10 cellular contexts compared by ENCODE assay signal in genomic region chr14:51869426-51870113, GRCh38. TPM values are rescaled to one million over a fixed set of nuclear protein-coding genes. Genes with fewer than 3 reads are reported as not detected.
DNase-seq lines count a peak whose midpoint lies in the region; ATAC-seq and TF ChIP-seq lines count a peak whose summit lies in the region.
"Had no signal": no experiment of that assay in that cellular context is flagged by ENCODE, and none has a peak within 500 bp of the region (broad histone marks: within the 10 kb centered on the region; RNA-seq: fewer than 3 reads in every experiment).

No MANE protein-coding gene starts in this region.

- peaks cover 43% of the 10 kb centered on the region for H3K4me1 Mint-ChIP-seq in activated CD8-positive, alpha-beta T cell treated with anti-CD3 and anti-CD28 coated beads for 36 hours (ENCODE audit: low read depth)
- peaks cover 44% of the 10 kb centered on the region for H3K4me1 Mint-ChIP-seq in central memory CD8-positive, alpha-beta T cell

- H3K9me3 Mint-ChIP-seq in activated CD8-positive, alpha-beta T cell treated with anti-CD3 and anti-CD28 coated beads for 36 hours, result no peaks in the 10 kb centered on the region
- no peaks in the 10 kb centered on the region for H3K9me3 Mint-ChIP-seq in central memory CD8-positive, alpha-beta T cell

- H3K4me3 ChIP-seq in Karpas-422 (ENCODE audit: low read length), result peak overlapping the region; percentile 30

- H3K27me3 ChIP-seq in Karpas-422 (ENCODE audit: low read length), result no peaks in the 10 kb centered on the region

- H3K27ac ChIP-seq in Karpas-422 (ENCODE audit: low read length), result peak overlapping the region; percentile 94

- CTCF ChIA-PET in activated CD8-positive, alpha-beta T cell treated with anti-CD3 and anti-CD28 coated beads for 36 hours (lab: Charles Lee), result interaction anchor here (0.6 to 1.6 kb wide), 4 partner anchors 9 to 217 kb away, joined by 3 to 6 read pairs (median 4); partner anchors contain the start of gene GNG2

- no peak overlapping the region for H3K27ac Mint-ChIP-seq in activated CD8-positive, alpha-beta T cell treated with anti-CD3 and anti-CD28 coated beads for 36 hours
- H3K27ac Mint-ChIP-seq in central memory CD8-positive, alpha-beta T cell (ENCODE audit: low read depth), result no peak overlapping the region

- H3K79me2 ChIP-seq in Karpas-422 (ENCODE audit: low read length), result peaks cover 100% of the 10 kb centered on the region

- peaks cover 41% of the 10 kb centered on the region for H3K36me3 Mint-ChIP-seq in activated CD8-positive, alpha-beta T cell treated with anti-CD3 and anti-CD28 coated beads for 36 hours (ENCODE audit: low read depth)
- peaks cover 35% of the 10 kb centered on the region for H3K36me3 Mint-ChIP-seq in central memory CD8-positive, alpha-beta T cell (ENCODE audit: insufficient read depth)

- DNase-seq in Karpas-422 (peak; percentile 68), head of caudate nucleus (no peak), NCI-H446 (lab: John Stamatoyannopoulos, UW) (no peak)
- peak; percentile 82 for DNase-seq in activated CD8-positive, alpha-beta T cell treated with anti-CD3 and anti-CD28 coated beads for 36 hours
- DNase-seq in central memory CD8-positive, alpha-beta T cell (ENCODE audit: low spot score in 2 of 2), result peak in 1 of 2 donors; percentile 56
- peak; percentile 28 to 42 for DNase-seq in stimulated activated CD8-positive, alpha-beta memory T cell treated with anti-CD3 and anti-CD28 coated beads, Interleukin-2, amount 100 ng/mL, for 48 hours (ENCODE audit: low read depth in 2 of 2)
- DNase-seq: hippocampal formation, NCI-H1417 had no signal

- 0 out of 2 replicates have a peak, but pooled peaks cover 3% of the 10 kb centered on the region for H3K36me3 ChIP-seq in Karpas-422 (ENCODE audit: insufficient read depth, low read length)

- no peaks in the 10 kb centered on the region for H3K27me3 Mint-ChIP-seq in activated CD8-positive, alpha-beta T cell treated with anti-CD3 and anti-CD28 coated beads for 36 hours
- H3K27me3 Mint-ChIP-seq in central memory CD8-positive, alpha-beta T cell, result no peaks in the 10 kb centered on the region

- H3K9me3 ChIP-seq in Karpas-422 (ENCODE audit: low read length), result no peaks in the 10 kb centered on the region

- intact Hi-C loops in activated CD8-positive, alpha-beta T cell treated with anti-CD3 and anti-CD28 coated beads for 36 hours (cut with micrococcal nuclease), result no loop called here
- intact Hi-C loops in head of caudate nucleus (cut with DNase I), result no loop called here

- no peak for TF ChIP-seq CTCF in activated CD8-positive, alpha-beta T cell treated with anti-CD3 and anti-CD28 coated beads for 36 hours (IDR thresholded peaks at IDR 0.05)

- peak overlapping the region; percentile 80 for H3K4me2 ChIP-seq in Karpas-422 (ENCODE audit: low read depth, low read length, poor library complexity, severe bottlenecking)

- ATAC-seq in activated CD8-positive, alpha-beta T cell treated with anti-CD3 and anti-CD28 coated beads for 36 hours, result peak; percentile 56
- ATAC-seq in central memory CD8-positive, alpha-beta T cell (replicated peaks; ENCODE audit: extremely low read depth, poor library complexity, severe bottlenecking), result peak; percentile 53
- ATAC-seq in HG03457 (IDR thresholded peaks at IDR 0.05; ENCODE audit: unreplicated experiment) (no peak), HG02610 (IDR thresholded peaks at IDR 0.05; ENCODE audit: unreplicated experiment) (no peak)

- H3K9ac ChIP-seq in Karpas-422 (ENCODE audit: low read length), result peak overlapping the region; percentile 41

- H3K9me2 ChIP-seq in Karpas-422 (replicated peaks; ENCODE audit: insufficient read depth, low read length), result no peaks in the 10 kb centered on the region

- peaks cover 97% of the 10 kb centered on the region for H3K4me1 ChIP-seq in Karpas-422 (ENCODE audit: low read length)

- no peak overlapping the region for H2AFZ ChIP-seq in Karpas-422 (ENCODE audit: low read length)

- POLR2A ChIA-PET in activated CD8-positive, alpha-beta T cell treated with anti-CD3 and anti-CD28 coated beads for 36 hours (lab: Charles Lee), result interaction anchor here (0.7 to 1.5 kb wide), 3 partner anchors 11 to 23 kb away, joined by 3 to 11 read pairs (median 3); no protein-coding TSS in a partner anchor

- H3K4me3 Mint-ChIP-seq in activated CD8-positive, alpha-beta T cell treated with anti-CD3 and anti-CD28 coated beads for 36 hours, result peak overlapping the region; percentile 37
- H3K4me3 Mint-ChIP-seq in central memory CD8-positive, alpha-beta T cell, result no peak overlapping the region

- peaks cover 41% of the 10 kb centered on the region; the same call in 1 of the 2 replicates for H4K20me1 ChIP-seq in Karpas-422 (ENCODE audit: insufficient read depth, low read depth, low read length)

RNA-seq across cellular contexts. Expression of gene GNG2, which starts 9.2 kb away (rescaled TPM):
- total RNA-seq in Karpas-422 (2014; rRNA removed; shearing (Covaris generic); ENCODE audit: low replicate concordance), result 212 and 351 TPM in 2 replicates
- 100 to 1,000 TPM; 174 to 184 TPM for total RNA-seq in activated CD8-positive, alpha-beta T cell treated with anti-CD3 and anti-CD28 coated beads for 36 hours

Comparison
In these comparisons a context has a peak if more than half of its experiments do, and no peak if none do; other contexts are left out.
1. DNase-seq: peak in Karpas-422 (single experiment), activated CD8-positive, alpha-beta T cell treated with anti-CD3 and anti-CD28 coated beads for 36 hours (single experiment) and stimulated activated CD8-positive, alpha-beta memory T cell treated with anti-CD3 and anti-CD28 coated beads, Interleukin-2, amount 100 ng/mL, for 48 hours (2 of 2); none in head of caudate nucleus (0 of 42) and NCI-H446 (0 of 2).
2. ATAC-seq: peak in activated CD8-positive, alpha-beta T cell treated with anti-CD3 and anti-CD28 coated beads for 36 hours (single experiment) and central memory CD8-positive, alpha-beta T cell (single experiment); none in HG03457 (single experiment) and HG02610 (single experiment).